ENCODE assay signal across 8 cellular contexts in genomic region chr1:46613661-46614603, GRCh38. TPM values are rescaled to one million over a fixed set of nuclear protein-coding genes. Genes with fewer than 3 reads are reported as not detected.
DNase-seq lines count a peak whose midpoint lies in the region; ATAC-seq and FAIRE-seq lines count a peak whose summit lies in the region.

No MANE protein-coding gene starts in this region.

- no peak for ATAC-seq in GM19455 (IDR thresholded peaks at IDR 0.05; ENCODE audit: unreplicated experiment)

- FAIRE-seq in frontal cortex (lab: Jason Lieb, UNC): no peak

- DNase-seq in COLO668 (lab: John Stamatoyannopoulos, UW; ENCODE audit: unreplicated experiment) (peak; percentile 28), H4 (ENCODE audit: low spot score) (peak; percentile 39), NCI-H226 (peak; percentile 87), frontal cortex (ENCODE audit: low spot score in 2 of 2) (peak; percentile 56 to 60), occipital lobe (lab: John Stamatoyannopoulos, UW) (peak; percentile 23), inferior parietal cortex (ENCODE audit: extremely low spot score) (no peak)
- peak; percentile 28 for DNase-seq in activated naive CD4-positive, alpha-beta T cell treated with anti-CD3 and anti-CD28 coated beads, Interleukin-2, amount 50 U/mL, for 16 hours

RNA-seq across cellular contexts. Expression of gene MOB3C, which starts 2.7 kb away (rescaled TPM):
- total RNA-seq in H4 (2014; rRNA removed; shearing (Covaris generic)): 4.3 and 6.6 TPM in 2 replicates
- total RNA-seq in frontal cortex: 3.3 TPM
- total RNA-seq in occipital lobe: 2.2 TPM

RNA-seq across cellular contexts. Expression of gene MKNK1, which starts 9.9 kb away (rescaled TPM):
- 21.8 and 23.2 TPM in 2 replicates for total RNA-seq in H4 (2014; rRNA removed; shearing (Covaris generic))
- 7.7 TPM for total RNA-seq in frontal cortex
- 8.7 TPM for total RNA-seq in occipital lobe

RNA-seq across cellular contexts. Expression of gene ATPAF1, which starts 54.2 kb away (rescaled TPM):
- total RNA-seq in H4 (2014; rRNA removed; shearing (Covaris generic)): 73.0 and 82.3 TPM in 2 replicates
- total RNA-seq in frontal cortex: 31.4 TPM
- 37.7 TPM for total RNA-seq in occipital lobe

RNA-seq across cellular contexts. Expression of gene TEX38, which starts 57.7 kb away (rescaled TPM):
- not detected in 2 replicates for total RNA-seq in H4 (2014; rRNA removed; shearing (Covaris generic))
- total RNA-seq in frontal cortex: not detected
- not detected for total RNA-seq in occipital lobe
